Comparison of ENCODE assay signal across 16 cellular contexts in the genomic region with DNA sequence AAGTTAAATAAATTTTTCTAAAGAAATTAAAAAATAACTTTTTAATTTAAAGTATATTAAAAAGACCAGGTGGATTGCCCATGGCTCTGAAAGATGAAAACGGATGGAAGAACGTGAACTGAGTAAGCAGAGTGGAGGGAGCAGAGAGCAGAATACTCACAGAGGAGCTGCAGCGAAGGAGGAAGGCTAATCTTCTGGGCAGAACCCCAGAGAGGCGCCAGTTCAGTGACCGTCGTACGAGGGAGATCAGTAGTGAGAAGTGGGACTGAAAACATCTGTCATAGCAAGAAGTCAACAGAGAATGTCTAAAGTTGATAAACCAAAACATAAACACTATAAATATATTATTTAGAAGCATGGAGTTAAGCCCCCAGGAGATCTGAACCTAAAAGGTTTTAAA. TPM values are rescaled to one million over a fixed set of nuclear protein-coding genes. Genes with fewer than 3 reads are reported as not detected.
DNase-seq lines count a peak whose midpoint lies in the region; ATAC-seq, FAIRE-seq and TF ChIP-seq lines count a peak whose summit lies in the region.
"Had no signal": no experiment of that assay in that cellular context is flagged by ENCODE, and none has a peak within 500 bp of the region (broad histone marks: within the 10 kb centered on the region; RNA-seq: fewer than 3 reads in every experiment).

No MANE protein-coding gene starts in this region.

- H3K4me2 ChIP-seq in neural progenitor cell, result peak overlapping the region; percentile 20

- peaks cover 100% of the 10 kb centered on the region for H3K79me2 ChIP-seq in neural progenitor cell (ENCODE audit: low read depth)

- H3F3A ChIP-seq in neural progenitor cell (ENCODE audit: low read depth), result peaks cover 16% of the 10 kb centered on the region

- no peak overlapping the region for H3K27ac ChIP-seq in CD4-positive, alpha-beta T cell (ENCODE audit: low read depth, low read length)
- peak overlapping the region; percentile 70 for H3K27ac ChIP-seq in VCaP
- peak overlapping the region; percentile 66 for H3K27ac ChIP-seq in neural progenitor cell
- H3K27ac ChIP-seq: vagina had no signal

- peaks cover 22% of the 10 kb centered on the region for H3K4me1 ChIP-seq in neural progenitor cell

- H3K9me3 ChIP-seq in CD4-positive, alpha-beta T cell (ENCODE audit: control insufficient read depth, low read length), result peaks cover under 1% of the 10 kb centered on the region
- H3K9me3 ChIP-seq in neural progenitor cell (ENCODE audit: low read depth), result no peaks in the 10 kb centered on the region
- H3K9me3 ChIP-seq: esophagus muscularis mucosa, vagina had no signal

- CTCF ChIA-PET in CD4-positive, alpha-beta T cell (lab: Charles Lee), result interaction anchor here (1.3 kb wide), 1 partner anchor 15 kb away, joined by 3 read pairs; no protein-coding TSS in a partner anchor

- H3K4me3 Mint-ChIP-seq in CD4-positive, alpha-beta T cell, result peak overlapping the region; percentile 15
- H3K4me3 Mint-ChIP-seq in neural progenitor cell, result no peak overlapping the region
- H3K4me3 Mint-ChIP-seq in activated T-cell treated with anti-CD3 and anti-CD28 coated beads, Interleukin-2, amount 50 U/mL, for 72 hours, result no peak overlapping the region

- no peak for DNase-seq in CD4-positive, alpha-beta T cell
- DNase-seq in GM20000 (ENCODE audit: low spot score), result peak; percentile 43
- DNase-seq in neural progenitor cell (ENCODE audit: low spot score), result peak; percentile 30
- no peak for DNase-seq in GM19239 (ENCODE audit: insufficient read length, low spot score)
- no peak for DNase-seq in activated T-cell treated with anti-CD3 and anti-CD28 coated beads, Interleukin-2, amount 50 U/mL, for 72 hours
- DNase-seq in stimulated activated CD4-positive, alpha-beta T cell treated with anti-CD3 and anti-CD28 coated beads, Interleukin-4, amount 100 ng/mL, for 24 hours, result no peak
- DNase-seq: activated CD4-positive, alpha-beta T cell treated with anti-CD3 and anti-CD28 coated beads for 1 hour; activated T-cell treated with anti-CD3 and anti-CD28 coated beads, Interleukin-2, amount 50 U/mL, for 1 hour; DMS79 treated with DMSO at 0.1 percent for 48 hours; MV-4-11; NCI-H2227 treated with DMSO at 0.1 percent for 48 hours had no signal

- H4K20me1 ChIP-seq in neural progenitor cell (ENCODE audit: low read depth), result peaks cover 66% of the 10 kb centered on the region

- no peaks in the 10 kb centered on the region for H3K27me3 Mint-ChIP-seq in CD4-positive, alpha-beta T cell
- peaks cover 2% of the 10 kb centered on the region for H3K27me3 Mint-ChIP-seq in neural progenitor cell (ENCODE audit: insufficient read depth, low read depth)
- H3K27me3 Mint-ChIP-seq in activated T-cell treated with anti-CD3 and anti-CD28 coated beads, Interleukin-2, amount 50 U/mL, for 72 hours (ENCODE audit: low read depth), result no peaks in the 10 kb centered on the region

- H3K36me3 ChIP-seq in neural progenitor cell, result no peaks in the 10 kb centered on the region
- H3K36me3 ChIP-seq: esophagus muscularis mucosa, vagina had no signal

- H3K4me3 ChIP-seq in neural progenitor cell, result no peak overlapping the region
- H3K4me3 ChIP-seq: esophagus muscularis mucosa, vagina had no signal

- H3K9ac ChIP-seq in neural progenitor cell, result no peak overlapping the region

- FAIRE-seq in GM19239 (lab: Jason Lieb, UNC), result no peak
- FAIRE-seq: colon had no signal

- peaks cover 69% of the 10 kb centered on the region for H3K4me1 Mint-ChIP-seq in CD4-positive, alpha-beta T cell (ENCODE audit: low read depth)
- peaks cover 16% of the 10 kb centered on the region for H3K4me1 Mint-ChIP-seq in neural progenitor cell
- H3K4me1 Mint-ChIP-seq in activated T-cell treated with anti-CD3 and anti-CD28 coated beads, Interleukin-2, amount 50 U/mL, for 72 hours (ENCODE audit: low read depth), result peaks cover 51% of the 10 kb centered on the region

- TF ChIP-seq CTCF in CD4-positive, alpha-beta T cell (IDR thresholded peaks at IDR 0.05), result no peak
- TF ChIP-seq CTCF in GM20000 (IDR thresholded peaks at IDR 0.05; ENCODE audit: extremely low read depth, missing control alignments) (no peak), VCaP (conservative IDR thresholded peaks at IDR 0.05) (no peak), neural progenitor cell (IDR thresholded peaks at IDR 0.05) (no peak)

- ATAC-seq in CD4-positive, alpha-beta T cell (ENCODE audit: poor library complexity), result no peak
- ATAC-seq in activated T-cell treated with anti-CD3 and anti-CD28 coated beads, Interleukin-2, amount 50 U/mL, for 72 hours (replicated peaks in 1 of 2), result no peak
- ATAC-seq in HG02642 (IDR thresholded peaks at IDR 0.05; ENCODE audit: poor library complexity, unreplicated experiment), result no peak

- H3K27ac Mint-ChIP-seq in CD4-positive, alpha-beta T cell, result no peak overlapping the region
- H3K27ac Mint-ChIP-seq in neural progenitor cell, result peak overlapping the region; percentile 58
- H3K27ac Mint-ChIP-seq in activated T-cell treated with anti-CD3 and anti-CD28 coated beads, Interleukin-2, amount 50 U/mL, for 72 hours, result no peak overlapping the region

- H3K27me3 ChIP-seq in CD4-positive, alpha-beta T cell (ENCODE audit: control insufficient read depth, insufficient read depth, low read length), result no peaks in the 10 kb centered on the region
- H3K27me3 ChIP-seq in neural progenitor cell, result no peaks in the 10 kb centered on the region
- H3K27me3 ChIP-seq: esophagus muscularis mucosa, vagina had no signal

- no peaks in the 10 kb centered on the region for H3K9me3 Mint-ChIP-seq in CD4-positive, alpha-beta T cell
- peaks cover 13% of the 10 kb centered on the region for H3K9me3 Mint-ChIP-seq in neural progenitor cell
- H3K9me3 Mint-ChIP-seq in activated T-cell treated with anti-CD3 and anti-CD28 coated beads, Interleukin-2, amount 50 U/mL, for 72 hours, result peaks cover 0 to 2% of the 10 kb centered on the region in 2 donors

- intact Hi-C loops in CD4-positive, alpha-beta T cell (cut with DNase I, micrococcal nuclease), result loop anchor here in 1 of 2 experiments (5.0 kb wide), 1 partner anchor 36 kb away; a partner anchor contains a TSS

- H2AFZ ChIP-seq in neural progenitor cell (replicated peaks), result no peak overlapping the region

- H3K36me3 Mint-ChIP-seq in CD4-positive, alpha-beta T cell (ENCODE audit: low read depth), result peaks cover 29% of the 10 kb centered on the region
- H3K36me3 Mint-ChIP-seq in neural progenitor cell, result peaks cover 23% of the 10 kb centered on the region
- peaks cover 6 to 11% of the 10 kb centered on the region in 2 donors for H3K36me3 Mint-ChIP-seq in activated T-cell treated with anti-CD3 and anti-CD28 coated beads, Interleukin-2, amount 50 U/mL, for 72 hours (ENCODE audit: insufficient read depth in 2 of 2)

- POLR2A ChIA-PET in CD4-positive, alpha-beta T cell (lab: Charles Lee), result interaction anchor here (0.6 to 0.7 kb wide), 2 partner anchors 16 to 23 kb away, joined by 3 read pairs; no protein-coding TSS in a partner anchor

RNA-seq across cellular contexts. Expression of a gene that starts 34.9 kb away (rescaled TPM):
- total RNA-seq in CD4-positive, alpha-beta T cell, result 10 to 100 TPM; 58.5 to 58.8 TPM
- 71.4 and 88.5 TPM in 2 replicates for total RNA-seq in neural progenitor cell (ENCODE audit: low replicate concordance)
- total RNA-seq in activated T-cell treated with anti-CD3 and anti-CD28 coated beads, Interleukin-2, amount 50 U/mL, for 72 hours, result 10 to 100 TPM; 64.2 to 64.3 TPM

Comparison
In these comparisons a context has a peak if more than half of its experiments do, and no peak if none do; other contexts are left out.
1. DNase-seq: peak in GM20000 (single experiment) and neural progenitor cell (single experiment); none in CD4-positive, alpha-beta T cell (0 of 10), GM19239 (single experiment), activated T-cell treated with anti-CD3 and anti-CD28 coated beads, Interleukin-2, amount 50 U/mL, for 72 hours (0 of 2) and stimulated activated CD4-positive, alpha-beta T cell treated with anti-CD3 and anti-CD28 coated beads, Interleukin-4, amount 100 ng/mL, for 24 hours (single experiment).